ENCODE assay signal across 1 cellular context in genomic region chr7:47948096-47948790, GRCh38.
TF ChIP-seq lines count a peak whose summit lies in the region.

Gene PKD1L1 (minus strand): TSS chr7:47948466. CDS start chr7:47948440, 26 bp downstream.

TF ChIP-seq in endothelial cell of umbilical vein, 7 proteins besides CTCF, POLR2A, EP300 and RAD21:
- TF ChIP-seq POLR2AphosphoS5 (IDR thresholded peaks at IDR 0.05; ENCODE audit: insufficient read depth, low read depth, low read length) = no peak
- TF ChIP-seq MYC (IDR thresholded peaks at IDR 0.05; ENCODE audit: low read depth, low read length) = no peak
- TF ChIP-seq MAX (IDR thresholded peaks at IDR 0.05; ENCODE audit: insufficient read depth, insufficient read length) = no peak
- TF ChIP-seq GATA2 (IDR thresholded peaks at IDR 0.05; ENCODE audit: insufficient read depth, insufficient read length, low read depth, low read length) = peak; percentile 43
- TF ChIP-seq JUN (IDR thresholded peaks at IDR 0.05; ENCODE audit: borderline replicate concordance, insufficient read depth, insufficient read length, low read depth) = no peak
